ENCODE assay signal across 26 cellular contexts in the genomic region with DNA sequence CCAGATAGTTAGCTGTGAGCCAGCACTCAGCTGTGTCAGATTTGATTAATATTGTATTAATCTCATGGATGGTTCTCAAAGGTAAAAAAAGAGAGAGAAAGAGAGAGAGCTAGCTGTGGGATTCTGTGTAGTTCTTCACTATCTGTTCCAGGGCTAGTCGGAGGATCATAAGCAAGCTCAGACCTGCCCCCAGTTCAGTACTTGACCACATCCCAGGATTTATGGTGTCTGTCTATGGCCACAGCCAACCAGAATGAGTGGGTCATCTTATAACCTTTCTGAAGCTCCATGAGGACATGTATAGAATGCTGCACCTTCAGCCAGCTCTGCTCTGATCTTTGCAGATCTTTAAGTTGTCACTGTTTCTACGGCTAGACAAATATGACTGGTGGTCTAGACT. TPM values are rescaled to one million over a fixed set of nuclear protein-coding genes. Genes with fewer than 3 reads are reported as not detected.
DNase-seq lines count a peak whose midpoint lies in the region; ATAC-seq and TF ChIP-seq lines count a peak whose summit lies in the region.
"Had no signal": no experiment of that assay in that cellular context is flagged by ENCODE, and none has a peak within 500 bp of the region (broad histone marks: within the 10 kb centered on the region; RNA-seq: fewer than 3 reads in every experiment).

No MANE protein-coding gene starts in this region.

- H3K9ac ChIP-seq in colonic mucosa (ENCODE audit: low read depth in 2 of 2, low read length in 2 of 2) = no peak overlapping the region
- H3K9ac ChIP-seq in smooth muscle cell (ENCODE audit: low read depth) = peak overlapping the region; percentile 17

- H2AFZ ChIP-seq in smooth muscle cell (ENCODE audit: low read depth) = no peak overlapping the region

- H3K79me2 ChIP-seq in smooth muscle cell (ENCODE audit: low read depth) = no peaks in the 10 kb centered on the region

- H3K27me3 ChIP-seq in colonic mucosa = no peaks in the 10 kb centered on the region
- no peaks in the 10 kb centered on the region for H3K27me3 ChIP-seq in smooth muscle cell (ENCODE audit: low read depth)
- H3K27me3 ChIP-seq: adrenal gland, SJCRH30, upper lobe of left lung had no signal

- 31% methylated on average over 2 of the region's 2 CpGs for WGBS in smooth muscle cell (ENCODE audit: low lambda C conversion rate)

- H4K20me1 ChIP-seq in smooth muscle cell (ENCODE audit: low read depth) = no peaks in the 10 kb centered on the region

- DNase-seq in HT-29 (ENCODE audit: low spot score) = peak; percentile 36
- DNase-seq in SHP77 treated with DMSO at 0.1 percent for 48 hours (lab: John Stamatoyannopoulos, UW) = peak; percentile 13
- no peak for DNase-seq in colonic mucosa
- DNase-seq in smooth muscle cell (lab: John Stamatoyannopoulos, UW; ENCODE audit: unreplicated experiment) = no peak
- no peak for DNase-seq in activated CD4-positive, alpha-beta T cell treated with anti-CD3 and anti-CD28 coated beads, Interleukin-2, amount 50 U/mL, for 4 hours
- DNase-seq in NCI-H524 treated with DMSO at 0.1 percent for 48 hours (lab: John Stamatoyannopoulos, UW) = no peak
- DNase-seq: activated CD4-positive, alpha-beta T cell treated with anti-CD3 and anti-CD28 coated beads for 4 hours; activated T-cell treated with anti-CD3 and anti-CD28 coated beads, Interleukin-2, amount 50 U/mL, for 24 hours; adrenal gland; AML-193; CD8-positive, alpha-beta memory T cell; central memory CD4-positive, alpha-beta T cell; GDM1; NCI-H1092; NCI-H187 treated with DMSO at 0.1 percent for 48 hours; NCI-H82; SJCRH30; stimulated activated CD4-positive, alpha-beta T cell treated with anti-CD3 and anti-CD28 coated beads, Interleukin-1b, Interleukin-23, amount 100 ng/mL, for 48 hours; T-helper 1 cell; upper lobe of left lung had no signal

- H3K9me3 ChIP-seq in colonic mucosa = no peaks in the 10 kb centered on the region
- no peaks in the 10 kb centered on the region for H3K9me3 ChIP-seq in smooth muscle cell (replicated peaks; ENCODE audit: low read depth)
- H3K9me3 ChIP-seq: adrenal gland, SJCRH30, upper lobe of left lung had no signal

- no peak overlapping the region for H3K4me3 ChIP-seq in colonic mucosa
- no peak overlapping the region for H3K4me3 ChIP-seq in smooth muscle cell
- H3K4me3 ChIP-seq: adrenal gland, SJCRH30, upper lobe of left lung had no signal

- H3K4me2 ChIP-seq in smooth muscle cell = peak overlapping the region; percentile 58

- no peak for ATAC-seq in HG02884 (IDR thresholded peaks at IDR 0.05; ENCODE audit: unreplicated experiment)
- no peak for ATAC-seq in HG02981 (IDR thresholded peaks at IDR 0.05; ENCODE audit: unreplicated experiment)

- H3K36me3 ChIP-seq in colonic mucosa = no peaks in the 10 kb centered on the region
- no peaks in the 10 kb centered on the region for H3K36me3 ChIP-seq in smooth muscle cell (ENCODE audit: low read depth)
- H3K36me3 ChIP-seq: adrenal gland had no signal

- intact Hi-C loops in colonic mucosa (cut with DNase I) = loop anchor here (10.0 kb wide), 1 partner anchor 46 kb away; no protein-coding TSS in a partner anchor

- peaks cover 5% of the 10 kb centered on the region for H3F3A ChIP-seq in smooth muscle cell (ENCODE audit: low read depth)

- H3K4me1 ChIP-seq in colonic mucosa (no peaks in the 10 kb centered on the region), smooth muscle cell (ENCODE audit: low read depth) (peaks cover 4% of the 10 kb centered on the region)
- H3K4me1 ChIP-seq: adrenal gland, SJCRH30 had no signal

- H3K27ac ChIP-seq in colonic mucosa (peak overlapping the region; percentile 20), smooth muscle cell (ENCODE audit: low read depth) (peak overlapping the region; percentile 72)
- H3K27ac ChIP-seq: adrenal gland, SJCRH30, upper lobe of left lung had no signal

- no peak for TF ChIP-seq CTCF in colonic mucosa (IDR thresholded peaks at IDR 0.05)
- no peak for TF ChIP-seq CTCF in smooth muscle cell (IDR thresholded peaks at IDR 0.05; ENCODE audit: borderline replicate concordance, insufficient read depth, poor library complexity, severe bottlenecking)

RNA-seq across cellular contexts. Expression of a gene that starts 13.4 kb away (rescaled TPM):
- 0.61 and 1.4 TPM in 2 replicates for total RNA-seq in HT-29 (2014; rRNA removed; shearing (Covaris generic))
- total RNA-seq in colonic mucosa (100 to 1,000 TPM in 1 of 2 donors, 10 to 100 TPM in 1; 83.1 to 107 TPM), smooth muscle cell (0.13 TPM in 1 of 2 replicates, not detected in the other)
- polyA plus RNA-seq in smooth muscle cell = 0.11 TPM in 1 of 2 replicates, not detected in the other
- total RNA-seq: activated CD8-positive, alpha-beta memory T cell treated with anti-CD3 and anti-CD28 coated beads for 36 hours; adrenal gland; CD8-positive, alpha-beta memory T cell; dermis blood vessel endothelial cell; myocyte; SJCRH30; skeletal muscle tissue had no signal
- polyA plus RNA-seq: adrenal gland; CD8-positive, alpha-beta memory T cell had no signal

RNA-seq across cellular contexts. Expression of a gene that starts 46.0 kb away (rescaled TPM):
- total RNA-seq in HT-29 (2014; rRNA removed; shearing (Covaris generic)) = 30.5 and 30.9 TPM in 2 replicates
- 100 to 1,000 TPM; 258 to 267 TPM for total RNA-seq in colonic mucosa
- 9.4 and 15.5 TPM in 2 replicates for total RNA-seq in smooth muscle cell
- polyA plus RNA-seq in smooth muscle cell = 23.1 and 23.2 TPM in 2 replicates

Comparison
In these comparisons a context has a peak if more than half of its experiments do, and no peak if none do; other contexts are left out.
1. DNase-seq: peak in HT-29 (single experiment) and SHP77 treated with DMSO at 0.1 percent for 48 hours (single experiment); none in colonic mucosa (single experiment), smooth muscle cell (single experiment), activated CD4-positive, alpha-beta T cell treated with anti-CD3 and anti-CD28 coated beads, Interleukin-2, amount 50 U/mL, for 4 hours (0 of 2) and NCI-H524 treated with DMSO at 0.1 percent for 48 hours (single experiment).
2. RNA of a gene that starts 13.4 kb away (total RNA-seq): 83.1 to 107 TPM in colonic mucosa; 0.61 to 1.4 TPM in HT-29 and 0.13 TPM in smooth muscle cell; every median in the first group is over 10 times any median in the second.